Comparison of ENCODE assay signal across 17 cellular contexts in genomic region chr2:158518083-158518482, GRCh38.
DNase-seq lines count a peak whose midpoint lies in the region; ATAC-seq, FAIRE-seq and TF ChIP-seq lines count a peak whose summit lies in the region.
"Had no signal": no experiment of that assay in that cellular context is flagged by ENCODE, and none has a peak within 500 bp of the region (broad histone marks: within the 10 kb centered on the region; RNA-seq: fewer than 3 reads in every experiment).

No MANE protein-coding gene starts in this region.

- 78 to 86% methylated on average over 3 of the region's 3 CpGs for WGBS in body of pancreas, 2 donors

- DNase-seq in AG10803 (ENCODE audit: low read depth) = peak; percentile 79
- peak; percentile 7 to 28 for DNase-seq in HL-60 (ENCODE audit: low read depth in 1 of 2, low spot score in 1 of 2)
- peak; percentile 33 for DNase-seq in bronchial epithelial cell (ENCODE audit: low read depth)
- DNase-seq in mesothelial cell of epicardium (ENCODE audit: low spot score in 2 of 2, unreplicated experiment in 2 of 2) = no peak
- no peak for DNase-seq in NCI-H146 (lab: John Stamatoyannopoulos, UW)
- DNase-seq in activated CD4-positive, alpha-beta T cell treated with anti-CD3 and anti-CD28 coated beads for 36 hours = no peak
- no peak for DNase-seq in body of pancreas
- DNase-seq in C1 segment of cervical spinal cord (lab: John Stamatoyannopoulos, UW) = no peak
- DNase-seq: CD4-positive, CD25-positive, alpha-beta regulatory T cell; erythroblast; NCI-H1417; NCI-H748 treated with DMSO at 0.1 percent for 48 hours; stimulated activated CD4-positive, alpha-beta T cell treated with anti-CD3 and anti-CD28 coated beads, Interleukin-4, amount 100 ng/mL, for 1 hour; stimulated activated naive CD4-positive, alpha-beta T cell had no signal

- H3K27ac Mint-ChIP-seq in mesothelial cell of epicardium = peak overlapping the region; percentile 52
- no peak overlapping the region for H3K27ac Mint-ChIP-seq in activated CD4-positive, alpha-beta T cell treated with anti-CD3 and anti-CD28 coated beads for 36 hours
- H3K27ac Mint-ChIP-seq: activated naive CD4-positive, alpha-beta T cell treated with anti-CD3 and anti-CD28 coated beads, Interleukin-2, amount 50 U/mL, for 72 hours; CD4-positive, CD25-positive, alpha-beta regulatory T cell had no signal

- H3K27me3 Mint-ChIP-seq in mesothelial cell of epicardium (ENCODE audit: low read depth) = no peaks in the 10 kb centered on the region
- no peaks in the 10 kb centered on the region for H3K27me3 Mint-ChIP-seq in activated CD4-positive, alpha-beta T cell treated with anti-CD3 and anti-CD28 coated beads for 36 hours
- H3K27me3 Mint-ChIP-seq: CD4-positive, CD25-positive, alpha-beta regulatory T cell had no signal

- POLR2A ChIA-PET in activated CD4-positive, alpha-beta T cell treated with anti-CD3 and anti-CD28 coated beads for 36 hours (lab: Charles Lee) = interaction anchor here (0.6 kb wide), 1 partner anchor 44 kb away, joined by 3 read pairs; no protein-coding TSS in a partner anchor

- TF ChIP-seq CTCF in AG10803 (conservative IDR thresholded peaks at IDR 0.05; ENCODE audit: low read length) = no peak
- TF ChIP-seq CTCF in HL-60 (IDR thresholded peaks at IDR 0.05; ENCODE audit: insufficient read depth, low read length) = no peak
- no peak for TF ChIP-seq CTCF in bronchial epithelial cell (IDR thresholded peaks at IDR 0.05; ENCODE audit: insufficient read depth, low read length, severe bottlenecking)
- TF ChIP-seq CTCF in mesothelial cell of epicardium (IDR thresholded peaks at IDR 0.05; ENCODE audit: unreplicated experiment) = no peak
- TF ChIP-seq CTCF in body of pancreas (IDR thresholded peaks at IDR 0.05) = no peak

- H3K36me3 ChIP-seq in bronchial epithelial cell (ENCODE audit: control insufficient read depth, insufficient read depth, low read length) = no peaks in the 10 kb centered on the region
- H3K36me3 ChIP-seq in body of pancreas (replicated peaks in 1 of 2; ENCODE audit: insufficient read depth in 1 of 2, low read depth in 2 of 2) = no peaks in the 10 kb centered on the region
- H3K36me3 ChIP-seq: prostate gland had no signal

- H3K4me3 Mint-ChIP-seq in mesothelial cell of epicardium = no peak overlapping the region
- H3K4me3 Mint-ChIP-seq in activated CD4-positive, alpha-beta T cell treated with anti-CD3 and anti-CD28 coated beads for 36 hours = no peak overlapping the region
- H3K4me3 Mint-ChIP-seq: CD4-positive, CD25-positive, alpha-beta regulatory T cell had no signal

- H3K4me3 ChIP-seq in AG10803 (ENCODE audit: low read length) (no peak overlapping the region), HL-60 (replicated peaks; ENCODE audit: insufficient read depth, low read length) (no peak overlapping the region), bronchial epithelial cell (ENCODE audit: low read depth, low read length) (no peak overlapping the region), body of pancreas (no peak overlapping the region)
- H3K4me3 ChIP-seq: prostate gland, SK-N-MC had no signal

- H3K36me3 Mint-ChIP-seq in mesothelial cell of epicardium = peaks cover 17% of the 10 kb centered on the region
- H3K36me3 Mint-ChIP-seq in activated CD4-positive, alpha-beta T cell treated with anti-CD3 and anti-CD28 coated beads for 36 hours (ENCODE audit: low read depth) = peaks cover 7% of the 10 kb centered on the region

- H3K27ac ChIP-seq in HL-60 (replicated peaks) (no peak overlapping the region), body of pancreas (no peak overlapping the region)
- H3K27ac ChIP-seq: prostate gland, SK-N-MC had no signal

- peaks cover 4% of the 10 kb centered on the region for H3K9me3 Mint-ChIP-seq in mesothelial cell of epicardium
- H3K9me3 Mint-ChIP-seq in activated CD4-positive, alpha-beta T cell treated with anti-CD3 and anti-CD28 coated beads for 36 hours (ENCODE audit: low read depth) = no peaks in the 10 kb centered on the region
- H3K9me3 Mint-ChIP-seq: activated naive CD4-positive, alpha-beta T cell treated with anti-CD3 and anti-CD28 coated beads, Interleukin-2, amount 50 U/mL, for 72 hours had no signal

- no peak for ATAC-seq in activated CD4-positive, alpha-beta T cell treated with anti-CD3 and anti-CD28 coated beads for 36 hours
- no peak for ATAC-seq in body of pancreas
- ATAC-seq: activated naive CD4-positive, alpha-beta T cell treated with anti-CD3 and anti-CD28 coated beads, Interleukin-2, amount 50 U/mL, for 72 hours had no signal

- H3K27me3 ChIP-seq in HL-60 (ENCODE audit: insufficient read depth, poor library complexity, severe bottlenecking) = no peaks in the 10 kb centered on the region
- no peaks in the 10 kb centered on the region for H3K27me3 ChIP-seq in bronchial epithelial cell (ENCODE audit: control insufficient read depth, insufficient read depth, low read length)
- H3K27me3 ChIP-seq in body of pancreas = no peaks in the 10 kb centered on the region

- no peak for TF ChIP-seq POLR2A in body of pancreas (IDR thresholded peaks at IDR 0.05)

- FAIRE-seq in bronchial epithelial cell (lab: Jason Lieb, UNC) = peak; percentile 90

- intact Hi-C loops in activated CD4-positive, alpha-beta T cell treated with anti-CD3 and anti-CD28 coated beads for 36 hours (cut with DNase I, micrococcal nuclease) = no loop called here
- intact Hi-C loops in body of pancreas (cut with DNase I) = no loop called here

- H3K4me1 ChIP-seq in body of pancreas = no peaks in the 10 kb centered on the region
- H3K4me1 ChIP-seq: prostate gland had no signal

- H3K9me3 ChIP-seq in body of pancreas = no peaks in the 10 kb centered on the region
- H3K9me3 ChIP-seq: prostate gland had no signal

- peaks cover 23% of the 10 kb centered on the region for H3K4me1 Mint-ChIP-seq in mesothelial cell of epicardium
- no peaks in the 10 kb centered on the region for H3K4me1 Mint-ChIP-seq in activated CD4-positive, alpha-beta T cell treated with anti-CD3 and anti-CD28 coated beads for 36 hours

- CTCF ChIA-PET in activated CD4-positive, alpha-beta T cell treated with anti-CD3 and anti-CD28 coated beads for 36 hours (lab: Charles Lee) = no interaction called here

Comparison
In these comparisons a context has a peak if more than half of its experiments do, and no peak if none do; other contexts are left out.
1. DNase-seq: peak in AG10803 (single experiment), HL-60 (2 of 2) and bronchial epithelial cell (single experiment); none in mesothelial cell of epicardium (0 of 2), NCI-H146 (single experiment), activated CD4-positive, alpha-beta T cell treated with anti-CD3 and anti-CD28 coated beads for 36 hours (single experiment), body of pancreas (0 of 4) and C1 segment of cervical spinal cord (0 of 14).